Comparison of ENCODE assay signal across 8 cellular contexts in the genomic region with DNA sequence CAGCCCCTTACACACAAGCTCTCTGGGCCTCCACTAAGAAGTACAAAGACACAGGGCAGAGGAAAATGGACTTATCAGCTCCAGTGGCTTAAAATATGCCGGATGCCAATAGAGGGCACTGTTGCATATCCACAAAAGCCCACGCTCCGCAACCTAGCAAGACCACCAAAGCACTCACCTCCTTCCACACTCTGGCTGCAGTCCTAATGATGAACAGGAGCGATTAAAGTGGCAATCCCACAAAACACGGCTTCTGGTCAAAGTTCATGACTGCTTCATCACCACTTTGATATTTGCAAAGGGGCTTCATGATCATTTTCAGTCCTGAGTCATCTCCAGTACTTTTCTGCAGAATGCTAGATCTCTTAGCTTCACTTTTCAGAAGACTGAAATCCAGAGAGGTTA.
A peak's percentile ranks its signal among the peaks of the same experiment; 100 is the strongest.
DNase-seq lines count a peak whose midpoint lies in the region; FAIRE-seq and TF ChIP-seq lines count a peak whose summit lies in the region.

No MANE protein-coding gene starts in this region.

- TF ChIP-seq CTCF in C4-2B (conservative IDR thresholded peaks at IDR 0.05) (peak; percentile 78), foreskin fibroblast (IDR thresholded peaks at IDR 0.05; ENCODE audit: low read depth, low read length) (peak; percentile 36)

- DNase-seq in H54 (ENCODE audit: insufficient read length, low spot score) (no peak), SW480 (ENCODE audit: low spot score) (peak; percentile 36), foreskin fibroblast (peak in 1 of 2 donors; percentile 57), pulmonary artery endothelial cell (ENCODE audit: low read depth, low spot score) (peak; percentile 30), mucosa of gallbladder (ENCODE audit: low spot score) (no peak), SW 1271 (lab: John Stamatoyannopoulos, UW) (no peak), SIG-M5 treated with dmso at 0.1 percent for 504 hours (lab: John Stamatoyannopoulos, UW; ENCODE audit: unreplicated experiment) (no peak)

- H3K27ac ChIP-seq in C4-2B = no peak overlapping the region

- FAIRE-seq in H54 (lab: Jason Lieb, UNC) = peak; percentile 53

- H3K4me3 ChIP-seq in foreskin fibroblast (ENCODE audit: low read depth in 1 of 2, low read length in 2 of 2) = no peak overlapping the region

- no peak for TF ChIP-seq POLR2A in H54 (IDR thresholded peaks at IDR 0.05; ENCODE audit: low read depth, low read length)

Comparison
In these comparisons a context has a peak if more than half of its experiments do, and no peak if none do; other contexts are left out.
1. DNase-seq: peak in SW480 (single experiment) and pulmonary artery endothelial cell (single experiment); none in H54 (single experiment), mucosa of gallbladder (single experiment), SW 1271 (0 of 2) and SIG-M5 treated with dmso at 0.1 percent for 504 hours (single experiment).